1 cellular context compared by ENCODE assay signal in genomic region chr1:6444377-6444776, GRCh38.
TF ChIP-seq lines count a peak whose summit lies in the region.

No MANE protein-coding gene starts in this region.

TF ChIP-seq in HepG2, 621 proteins besides CTCF, POLR2A, EP300 and RAD21 (continued from another document and continues in another):
- TF ChIP-seq TFDP1 (CRISPR knock-in tag; IDR thresholded peaks at IDR 0.05; ENCODE audit: borderline replicate concordance) = 0 out of 2 replicates have a peak, but pooled peaks have one; percentile 21
- TF ChIP-seq ZNF446 (CRISPR knock-in tag; IDR thresholded peaks at IDR 0.05) = no peak
- TF ChIP-seq ZNF503 (CRISPR knock-in tag; IDR thresholded peaks at IDR 0.05) = no peak
- no peak for TF ChIP-seq ARNT (IDR thresholded peaks at IDR 0.05)
- no peak for TF ChIP-seq ZNF235 (CRISPR knock-in tag; IDR thresholded peaks at IDR 0.05; ENCODE audit: borderline replicate concordance)
- TF ChIP-seq ZBTB49 (CRISPR knock-in tag; IDR thresholded peaks at IDR 0.05; ENCODE audit: borderline replicate concordance) = no peak
- TF ChIP-seq ZNF660 (CRISPR knock-in tag; IDR thresholded peaks at IDR 0.05; ENCODE audit: borderline replicate concordance, low read depth) = no peak
- TF ChIP-seq HNF4G (IDR thresholded peaks at IDR 0.05; ENCODE audit: borderline replicate concordance, low read depth, low read length) = 0 out of 2 replicates have a peak, but pooled peaks have one; percentile 14
- TF ChIP-seq HNF4G (CRISPR knock-in tag; IDR thresholded peaks at IDR 0.05; ENCODE audit: borderline replicate concordance, low read depth) = no peak
- no peak for TF ChIP-seq ZNF274 (CRISPR knock-in tag; IDR thresholded peaks at IDR 0.05)
- TF ChIP-seq HNF1A (IDR thresholded peaks at IDR 0.05; ENCODE audit: low read depth) = no peak
- TF ChIP-seq HNF1A (CRISPR knock-in tag; IDR thresholded peaks at IDR 0.05; ENCODE audit: borderline replicate concordance) = no peak
- no peak for TF ChIP-seq HDAC1 (CRISPR knock-in tag; IDR thresholded peaks at IDR 0.05)
- TF ChIP-seq TOPORS (CRISPR knock-in tag; IDR thresholded peaks at IDR 0.05) = no peak
- TF ChIP-seq ZNF138 (CRISPR knock-in tag; IDR thresholded peaks at IDR 0.05; ENCODE audit: low read depth) = 0 out of 2 replicates have a peak, but pooled peaks have one; percentile 15
- no peak for TF ChIP-seq NR2F6 (IDR thresholded peaks at IDR 0.05)
- 0 out of 2 replicates have a peak, but pooled peaks have one; percentile 21 for TF ChIP-seq NR2F6 (CRISPR knock-in tag; IDR thresholded peaks at IDR 0.05)
- 0 out of 2 replicates have a peak, but pooled peaks have one; percentile 8 for TF ChIP-seq ZNF788 (CRISPR knock-in tag; IDR thresholded peaks at IDR 0.05; ENCODE audit: borderline replicate concordance)
- no peak for TF ChIP-seq NRL (CRISPR knock-in tag; IDR thresholded peaks at IDR 0.05; ENCODE audit: borderline replicate concordance)
- no peak for TF ChIP-seq ZSCAN31 (CRISPR knock-in tag; IDR thresholded peaks at IDR 0.05; ENCODE audit: low read depth)
- TF ChIP-seq CBX5 (CRISPR knock-in tag; IDR thresholded peaks at IDR 0.05; ENCODE audit: borderline replicate concordance) = no peak
- TF ChIP-seq FIP1L1 (IDR thresholded peaks at IDR 0.05; ENCODE audit: borderline replicate concordance, insufficient read depth, low read depth, low read length) = no peak
- no peak for TF ChIP-seq PHF8 (CRISPR knock-in tag; IDR thresholded peaks at IDR 0.05)
- TF ChIP-seq FOXC1 (CRISPR knock-in tag; IDR thresholded peaks at IDR 0.05; ENCODE audit: borderline replicate concordance) = no peak
- TF ChIP-seq MBNL3 (CRISPR knock-in tag; conservative IDR thresholded peaks at IDR 0.05) = no peak
- no peak for TF ChIP-seq PRPF4 (IDR thresholded peaks at IDR 0.05; ENCODE audit: low read depth, low read length, poor library complexity, severe bottlenecking)
- TF ChIP-seq RARA (CRISPR knock-in tag; IDR thresholded peaks at IDR 0.05) = no peak
- TF ChIP-seq MBD4 (IDR thresholded peaks at IDR 0.05; ENCODE audit: borderline replicate concordance, low read length) = no peak
- no peak for TF ChIP-seq ZNF142 (CRISPR knock-in tag; IDR thresholded peaks at IDR 0.05)
- peak; percentile 62; the same call in 1 of the 2 replicates for TF ChIP-seq ZSCAN21 (CRISPR knock-in tag; IDR thresholded peaks at IDR 0.05; ENCODE audit: borderline replicate concordance)
- TF ChIP-seq RBM39 (IDR thresholded peaks at IDR 0.05; ENCODE audit: low read depth, low read length, poor library complexity, severe bottlenecking) = no peak
- peak; percentile 84 for TF ChIP-seq ZBTB38 (CRISPR knock-in tag; IDR thresholded peaks at IDR 0.05)
- peak; percentile 81 for TF ChIP-seq ZNF263 (CRISPR knock-in tag; IDR thresholded peaks at IDR 0.05)
- TF ChIP-seq ZSCAN20 (CRISPR knock-in tag; IDR thresholded peaks at IDR 0.05; ENCODE audit: borderline replicate concordance) = no peak
- no peak for TF ChIP-seq ZNF530 (CRISPR knock-in tag; IDR thresholded peaks at IDR 0.05; ENCODE audit: low read depth)
- no peak for TF ChIP-seq PRDM4 (CRISPR knock-in tag; IDR thresholded peaks at IDR 0.05; ENCODE audit: borderline replicate concordance)
- TF ChIP-seq PTBP1 (IDR thresholded peaks at IDR 0.05; ENCODE audit: low read depth, low read length, poor library complexity, severe bottlenecking) = no peak
- TF ChIP-seq ZNF264 (CRISPR knock-in tag; IDR thresholded peaks at IDR 0.05) = no peak
- TF ChIP-seq KAT8 (CRISPR knock-in tag; IDR thresholded peaks at IDR 0.05) = no peak
- TF ChIP-seq ZNF883 (CRISPR knock-in tag; IDR thresholded peaks at IDR 0.05; ENCODE audit: not compliant biosample characterization) = no peak
- no peak for TF ChIP-seq SKI (IDR thresholded peaks at IDR 0.05; ENCODE audit: partially characterized antibody)
- TF ChIP-seq SP5 (CRISPR knock-in tag; IDR thresholded peaks at IDR 0.05; ENCODE audit: borderline replicate concordance, low read depth) = no peak
- TF ChIP-seq CHCHD3 (CRISPR knock-in tag; IDR thresholded peaks at IDR 0.05) = no peak
- no peak for TF ChIP-seq ZNF282 (IDR thresholded peaks at IDR 0.05; ENCODE audit: partially characterized antibody)
- no peak for TF ChIP-seq LCORL (IDR thresholded peaks at IDR 0.05)
- TF ChIP-seq LCORL (CRISPR knock-in tag; IDR thresholded peaks at IDR 0.05) = 0 out of 2 replicates have a peak, but pooled peaks have one; percentile 25
- TF ChIP-seq RCOR2 (CRISPR knock-in tag; IDR thresholded peaks at IDR 0.05) = no peak
- no peak for TF ChIP-seq ZNF441 (CRISPR knock-in tag; IDR thresholded peaks at IDR 0.05; ENCODE audit: borderline replicate concordance)
- TF ChIP-seq IKZF4 (CRISPR knock-in tag; IDR thresholded peaks at IDR 0.05; ENCODE audit: borderline replicate concordance, low read depth, not compliant biosample characterization) = no peak
- no peak for TF ChIP-seq WIZ (CRISPR knock-in tag; IDR thresholded peaks at IDR 0.05)
- no peak for TF ChIP-seq ZNF83 (CRISPR knock-in tag; IDR thresholded peaks at IDR 0.05; ENCODE audit: borderline replicate concordance)
- no peak for TF ChIP-seq REXO4 (CRISPR knock-in tag; IDR thresholded peaks at IDR 0.05; ENCODE audit: borderline replicate concordance)
- peak; percentile 3; the same call in 1 of the 2 replicates for TF ChIP-seq FOXO1 (CRISPR knock-in tag; IDR thresholded peaks at IDR 0.05)
- no peak for TF ChIP-seq ZNF205 (CRISPR knock-in tag; IDR thresholded peaks at IDR 0.05)
- TF ChIP-seq HHEX (CRISPR knock-in tag; IDR thresholded peaks at IDR 0.05) = no peak
